Comparison of ENCODE assay signal across 24 cellular contexts in the genomic region with DNA sequence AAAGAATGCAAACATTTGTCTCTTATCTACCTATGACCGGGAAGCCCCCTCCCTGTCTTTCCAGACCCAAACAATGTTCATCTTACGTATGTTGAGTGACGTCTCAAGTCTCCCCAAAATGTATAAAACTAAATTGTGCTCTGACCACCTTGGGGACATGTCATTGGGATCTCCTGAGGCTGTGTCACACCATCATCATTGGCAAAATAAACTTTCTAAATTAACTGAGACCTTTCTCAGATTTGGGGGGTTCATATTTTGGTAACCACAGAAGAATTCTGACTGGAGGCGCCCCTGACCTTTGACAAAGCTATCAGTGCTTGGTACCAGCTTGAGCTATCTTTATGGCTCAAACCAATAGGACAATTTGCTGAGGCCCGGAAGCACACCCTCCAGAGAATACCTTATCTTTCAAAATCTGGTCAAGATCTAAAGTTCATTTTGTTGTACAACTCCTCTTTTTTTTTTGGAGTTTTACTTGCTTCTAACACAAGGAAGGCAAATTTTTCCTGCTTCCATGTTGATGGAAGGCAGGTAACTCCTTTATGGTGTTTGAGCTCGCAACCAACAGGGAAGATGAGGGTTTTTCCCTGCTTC. TPM values are rescaled to one million over a fixed set of nuclear protein-coding genes. Genes with fewer than 3 reads are reported as not detected.
"Had no signal": no experiment of that assay in that cellular context is flagged by ENCODE, and none has a peak within 500 bp of the region (broad histone marks: within the 10 kb centered on the region; RNA-seq: fewer than 3 reads in every experiment).

No MANE protein-coding gene starts in this region.

- H3K4me3 Mint-ChIP-seq: activated B cell treated with CpG ODN at 0.5 μM for 24 hours; activated CD4-positive, alpha-beta memory T cell treated with anti-CD3 and anti-CD28 coated beads for 36 hours; activated CD4-positive, alpha-beta T cell treated with anti-CD3 and anti-CD28 coated beads, Interleukin-2, amount 10 ng/mL, durations not matched to agents 7 days and 5 days; activated naive CD4-positive, alpha-beta T cell treated with anti-CD3 and anti-CD28 coated beads for 36 hours; activated naive CD8-positive, alpha-beta T cell; activated T-cell treated with anti-CD3 and anti-CD28 coated beads, Interleukin-2, amount 50 U/mL, for 4 hours; central memory CD8-positive, alpha-beta T cell; T-helper 17 cell had no signal

- H3K36me3 Mint-ChIP-seq: brain had no signal

- FAIRE-seq: astrocyte had no signal

- H3K4me1 Mint-ChIP-seq: activated B cell treated with CpG ODN at 0.5 μM for 24 hours; activated CD4-positive, alpha-beta T cell treated with anti-CD3 and anti-CD28 coated beads, Interleukin-2, amount 10 ng/mL, durations not matched to agents 7 days and 5 days; central memory CD8-positive, alpha-beta T cell had no signal

- DNase-seq: activated B cell treated with CpG ODN at 0.5 μM for 24 hours; activated CD4-positive, alpha-beta memory T cell treated with anti-CD3 and anti-CD28 coated beads for 36 hours; activated CD4-positive, alpha-beta T cell treated with anti-CD3 and anti-CD28 coated beads for 1 hour; activated CD4-positive, alpha-beta T cell treated with anti-CD3 and anti-CD28 coated beads, Interleukin-2, amount 10 ng/mL, durations not matched to agents 7 days and 5 days; activated CD8-positive, alpha-beta memory T cell treated with anti-CD3 and anti-CD28 coated beads for 24 hours; activated gamma-delta T cell; activated naive CD4-positive, alpha-beta T cell treated with anti-CD3 and anti-CD28 coated beads for 36 hours; activated T-cell treated with anti-CD3 and anti-CD28 coated beads, Interleukin-2, amount 50 U/mL, for 4 hours; amygdala; NCI-H1048; NCI-H1694; NCI-H2029; NCI-H2107; NCI-H2171 treated with DMSO at 0.1 percent for 48 hours; NCI-H226; NCI-H526 treated with DMSO at 0.1 percent for 48 hours; NCI-H82; SIG-M5; T-helper 17 cell; T-helper 9 cell had no signal

- H3K27ac Mint-ChIP-seq: activated B cell treated with CpG ODN at 0.5 μM for 24 hours; activated CD4-positive, alpha-beta memory T cell treated with anti-CD3 and anti-CD28 coated beads for 36 hours; activated CD4-positive, alpha-beta T cell treated with anti-CD3 and anti-CD28 coated beads, Interleukin-2, amount 10 ng/mL, durations not matched to agents 7 days and 5 days; activated naive CD4-positive, alpha-beta T cell treated with anti-CD3 and anti-CD28 coated beads for 36 hours; activated naive CD8-positive, alpha-beta T cell; brain; T-helper 17 cell had no signal

- ATAC-seq: activated T-cell treated with anti-CD3 and anti-CD28 coated beads, Interleukin-2, amount 50 U/mL, for 4 hours; T-helper 17 cell had no signal

- H3K27me3 Mint-ChIP-seq: activated CD4-positive, alpha-beta memory T cell treated with anti-CD3 and anti-CD28 coated beads for 36 hours; activated CD4-positive, alpha-beta T cell treated with anti-CD3 and anti-CD28 coated beads, Interleukin-2, amount 10 ng/mL, durations not matched to agents 7 days and 5 days; activated naive CD8-positive, alpha-beta T cell; brain; central memory CD8-positive, alpha-beta T cell; T-helper 17 cell had no signal

- H3K9me3 Mint-ChIP-seq: central memory CD8-positive, alpha-beta T cell had no signal

RNA-seq across cellular contexts. Expression of gene LDHD, which starts 2.5 kb away (rescaled TPM):
- total RNA-seq: activated B cell treated with CpG ODN at 0.5 μM for 24 hours, astrocyte had no signal
